Comparison of ENCODE assay signal across 1 cellular context in genomic region chr2:112275314-112275886, GRCh38.
TF ChIP-seq lines count a peak whose summit lies in the region.

Gene ZC3H6 (plus strand): TSS chr2:112275597. CDS start chr2:112275995, 398 bp downstream.

TF ChIP-seq in HepG2, 621 proteins besides CTCF, POLR2A, EP300 and RAD21 (continued from another document and continues in another):
- TF ChIP-seq ZBTB40 (IDR thresholded peaks at IDR 0.05) (no peak), ZBTB40 (CRISPR knock-in tag; IDR thresholded peaks at IDR 0.05) (peak; percentile 95), SIN3B (IDR thresholded peaks at IDR 0.05; ENCODE audit: low read length) (no peak), ZBTB37 (CRISPR knock-in tag; IDR thresholded peaks at IDR 0.05) (no peak), IKZF5 (CRISPR knock-in tag; IDR thresholded peaks at IDR 0.05) (peak; percentile 89), ZNF382 (CRISPR knock-in tag; IDR thresholded peaks at IDR 0.05; ENCODE audit: borderline replicate concordance) (no peak; the same call in 1 of the 2 replicates), SYNCRIP (IDR thresholded peaks at IDR 0.05; ENCODE audit: insufficient read depth, low read depth, low read length) (no peak), ZNF547 (CRISPR knock-in tag; IDR thresholded peaks at IDR 0.05) (peak; percentile 98), ZNF629 (CRISPR knock-in tag; conservative IDR thresholded peaks at IDR 0.05) (peak; percentile 49; the same call in 1 of the 2 replicates), MAFF (IDR thresholded peaks at IDR 0.05; ENCODE audit: low read depth, low read length) (no peak), ZNF574 (CRISPR knock-in tag; IDR thresholded peaks at IDR 0.05) (peak; percentile 88), MAFK (conservative IDR thresholded peaks at IDR 0.05 in 1 of 2, IDR thresholded peaks at IDR 0.05 in 1 of 2; ENCODE audit: low read length in 2 of 2) (no peak), RNF219 (CRISPR knock-in tag; IDR thresholded peaks at IDR 0.05) (peak; percentile 99), ELF4 (CRISPR knock-in tag; IDR thresholded peaks at IDR 0.05; ENCODE audit: borderline replicate concordance) (0 out of 2 replicates have a peak, but pooled peaks have one; percentile 55), MTF1 (CRISPR knock-in tag; IDR thresholded peaks at IDR 0.05) (peak; percentile 30; the same call in 1 of the 2 replicates), GPBP1L1 (CRISPR knock-in tag; IDR thresholded peaks at IDR 0.05) (no peak), DBP (CRISPR knock-in tag; IDR thresholded peaks at IDR 0.05; ENCODE audit: not compliant biosample characterization) (peak; percentile 69), ZNF468 (CRISPR knock-in tag; IDR thresholded peaks at IDR 0.05) (peak; percentile 53; the same call in 1 of the 2 replicates), ZMAT5 (CRISPR knock-in tag; IDR thresholded peaks at IDR 0.05; ENCODE audit: borderline replicate concordance, low read depth) (no peak), SCMH1 (CRISPR knock-in tag; IDR thresholded peaks at IDR 0.05; ENCODE audit: borderline replicate concordance) (no peak), KAT7 (CRISPR knock-in tag; IDR thresholded peaks at IDR 0.05; ENCODE audit: borderline replicate concordance) (peak; percentile 98; the same call in 1 of the 2 replicates), POLR2G (IDR thresholded peaks at IDR 0.05; ENCODE audit: low read depth, low read length) (peak; percentile 98), FOXK2 (IDR thresholded peaks at IDR 0.05) (peak; percentile 59; the same call in 1 of the 2 replicates), MBNL3 (CRISPR knock-in tag; conservative IDR thresholded peaks at IDR 0.05) (no peak), ZNF576 (CRISPR knock-in tag; IDR thresholded peaks at IDR 0.05) (peak; percentile 88; the same call in 1 of the 2 replicates), HDAC1 (CRISPR knock-in tag; IDR thresholded peaks at IDR 0.05) (peak; percentile 94), CBX5 (CRISPR knock-in tag; IDR thresholded peaks at IDR 0.05; ENCODE audit: borderline replicate concordance) (peak; percentile 90; the same call in 1 of the 2 replicates), MXD3 (CRISPR knock-in tag; IDR thresholded peaks at IDR 0.05) (peak; percentile 96), CENPBD1 (CRISPR knock-in tag; IDR thresholded peaks at IDR 0.05; ENCODE audit: borderline replicate concordance, low read depth) (0 out of 2 replicates have a peak, but pooled peaks have one; percentile 32), IRX3 (CRISPR knock-in tag; IDR thresholded peaks at IDR 0.05; ENCODE audit: borderline replicate concordance, low read depth) (peak; percentile 77; the same call in 1 of the 2 replicates), HNRNPK (IDR thresholded peaks at IDR 0.05; ENCODE audit: low read depth, low read length, poor library complexity, severe bottlenecking) (peak; percentile 96), ATAD3A (CRISPR knock-in tag; IDR thresholded peaks at IDR 0.05) (0 out of 2 replicates have a peak, but pooled peaks have one; percentile 74), SMAD9 (CRISPR knock-in tag; IDR thresholded peaks at IDR 0.05) (no peak; the same call in 1 of the 2 replicates), RXRB (CRISPR knock-in tag; IDR thresholded peaks at IDR 0.05; ENCODE audit: borderline replicate concordance) (peak; percentile 91), BCL3 (CRISPR knock-in tag; IDR thresholded peaks at IDR 0.05) (peak; percentile 98)
